In genomic region chr5:140114341-140115185, GRCh38 we compare ENCODE assay signal across 8 cellular contexts. TPM values are rescaled to one million over a fixed set of nuclear protein-coding genes. Genes with fewer than 3 reads are reported as not detected.
DNase-seq lines count a peak whose midpoint lies in the region; ATAC-seq and TF ChIP-seq lines count a peak whose summit lies in the region.

No MANE protein-coding gene starts in this region.

- in situ Hi-C loops in Panc1 (cut with HindIII; ENCODE audit: low pct_unique_long_range_greater_than_20kb, low sequenced_read_pairs): no loop called here

- H3K4me3 ChIP-seq in BLaER1 treated with 17β-estradiol and CSF1 and Interleukin-3, amounts not matched to agents 10 nM and 100 nM: peak overlapping the region; percentile 75 to 89 (median 82)
- peak overlapping the region; percentile 72 to 93 for H3K4me3 ChIP-seq in Panc1 (ENCODE audit: low read depth in 2 of 2, low read length in 2 of 2)

- H3K36me3 Mint-ChIP-seq in activated naive CD4-positive, alpha-beta T cell treated with anti-CD3 and anti-CD28 coated beads for 36 hours (ENCODE audit: low read depth): no peaks in the 10 kb centered on the region

- intact Hi-C loops in Panc1 (cut with micrococcal nuclease; ENCODE audit: unreplicated experiment): loop anchor here (5.0 kb wide), 2 partner anchors 43 to 77 kb away; no protein-coding TSS in a partner anchor
- intact Hi-C loops in activated naive CD4-positive, alpha-beta T cell treated with anti-CD3 and anti-CD28 coated beads for 36 hours (cut with micrococcal nuclease): loop anchor here (1.0 to 10.0 kb wide), 5 partner anchors 9 to 1500 kb away; partner anchors contain the start of genes APBB3, DIAPH1, SLC35A4 and TAF7

- peak overlapping the region; percentile 91 for H3K4me3 Mint-ChIP-seq in activated naive CD4-positive, alpha-beta T cell treated with anti-CD3 and anti-CD28 coated beads for 36 hours

- peaks cover 60% of the 10 kb centered on the region for H3K4me1 Mint-ChIP-seq in activated naive CD4-positive, alpha-beta T cell treated with anti-CD3 and anti-CD28 coated beads for 36 hours (ENCODE audit: low read depth)

- peaks cover 37 to 74% (median 61%) of the 10 kb centered on the region in 11 experiments for H4K20me1 ChIP-seq in BLaER1 treated with 17β-estradiol and CSF1 and Interleukin-3, amounts not matched to agents 10 nM and 100 nM

- peak overlapping the region; percentile 71 to 86 (median 80) for H3K27ac ChIP-seq in BLaER1 treated with 17β-estradiol and CSF1 and Interleukin-3, amounts not matched to agents 10 nM and 100 nM
- H3K27ac ChIP-seq in Panc1 (ENCODE audit: low read length): peak overlapping the region; percentile 91

- ATAC-seq in GM19025 (IDR thresholded peaks at IDR 0.05; ENCODE audit: low read depth, unreplicated experiment) (peak; percentile 27), HG03280 (IDR thresholded peaks at IDR 0.05; ENCODE audit: unreplicated experiment) (peak; percentile 29), Panc1 (peak; percentile 62)

- peaks cover 19 to 55% (median 34%) of the 10 kb centered on the region in 10 experiments for H3K4me1 ChIP-seq in BLaER1 treated with 17β-estradiol and CSF1 and Interleukin-3, amounts not matched to agents 10 nM and 100 nM
- peaks cover 65% of the 10 kb centered on the region for H3K4me1 ChIP-seq in Panc1 (ENCODE audit: control insufficient read depth, insufficient read depth, low read length)

- H3K27ac Mint-ChIP-seq in activated naive CD4-positive, alpha-beta T cell treated with anti-CD3 and anti-CD28 coated beads for 36 hours: peak overlapping the region; percentile 82

- CTCF ChIA-PET in Panc1 (lab: Charles Lee): interaction anchor here (0.9 kb wide), 1 partner anchor 42 kb away, joined by 16 read pairs; no protein-coding TSS in a partner anchor
- CTCF ChIA-PET in activated naive CD4-positive, alpha-beta T cell treated with anti-CD3 and anti-CD28 coated beads for 36 hours (lab: Charles Lee): interaction anchor here (1.0 to 1.7 kb wide), 3 partner anchors 19 to 32 kb away, joined by 3 to 12 read pairs (median 3); no protein-coding TSS in a partner anchor

- peaks cover 39 to 73% (median 56%) of the 10 kb centered on the region in 11 experiments for H3K27me3 ChIP-seq in BLaER1 treated with 17β-estradiol and CSF1 and Interleukin-3, amounts not matched to agents 10 nM and 100 nM
- no peaks in the 10 kb centered on the region for H3K27me3 ChIP-seq in Panc1 (ENCODE audit: control insufficient read depth, insufficient read depth, low read length)

- H3K36me3 ChIP-seq in BLaER1 treated with 17β-estradiol and CSF1 and Interleukin-3, amounts not matched to agents 10 nM and 100 nM: no peaks in the 10 kb centered on the region
- 0 out of 2 replicates have a peak, but pooled peaks cover 3% of the 10 kb centered on the region for H3K36me3 ChIP-seq in Panc1 (ENCODE audit: control insufficient read depth, insufficient read depth, low read length)

- no peaks in the 10 kb centered on the region for H3K9me3 Mint-ChIP-seq in activated naive CD4-positive, alpha-beta T cell treated with anti-CD3 and anti-CD28 coated beads for 36 hours

- no peaks in the 10 kb centered on the region for H3K27me3 Mint-ChIP-seq in activated naive CD4-positive, alpha-beta T cell treated with anti-CD3 and anti-CD28 coated beads for 36 hours (ENCODE audit: low read depth)

- H3K9ac ChIP-seq in BLaER1 treated with 17β-estradiol and CSF1 and Interleukin-3, amounts not matched to agents 10 nM and 100 nM: peak overlapping the region; percentile 78 to 91 (median 86)

- no TSS peak for BruUV-seq in Panc1 (replicated peaks; lab: Mats Ljungman, UMichigan)

- H3K9me3 ChIP-seq in BLaER1 treated with 17β-estradiol and CSF1 and Interleukin-3, amounts not matched to agents 10 nM and 100 nM (replicated peaks in 1 of 11): no peaks in the 10 kb centered on the region
- H3K9me3 ChIP-seq in Panc1 (ENCODE audit: control insufficient read depth, insufficient read depth, low read depth, low read length): no peaks in the 10 kb centered on the region

- POLR2A ChIA-PET in Panc1 (lab: Charles Lee): interaction anchor here (0.6 kb wide), 1 partner anchor 89 kb away, joined by 3 read pairs; no protein-coding TSS in a partner anchor

- TF ChIP-seq CTCF in Panc1 (IDR thresholded peaks at IDR 0.05): no peak

- DNase-seq in Panc1 (ENCODE audit: low read depth, low spot score): no peak
- DNase-seq in activated naive CD4-positive, alpha-beta T cell treated with anti-CD3 and anti-CD28 coated beads for 36 hours: peak; percentile 54
- DNase-seq in globus pallidus (ENCODE audit: low spot score): peak; percentile 50
- DNase-seq in nucleus accumbens (lab: John Stamatoyannopoulos, UW): peak in 33 of 56 donors; percentile 15 to 73 (median 55)
- no peak for DNase-seq in GM19238 (ENCODE audit: insufficient read length, low spot score)

- H3K4me2 ChIP-seq in BLaER1 treated with 17β-estradiol and CSF1 and Interleukin-3, amounts not matched to agents 10 nM and 100 nM: peak overlapping the region; percentile 80 to 100 (median 92)

RNA-seq across cellular contexts. Expression of gene PURA, which starts 0.7 kb away (rescaled TPM):
- total RNA-seq in Panc1 (2021; ENCODE audit: unreplicated experiment): 16.9 TPM
- polyA plus RNA-seq in Panc1 (2012; ENCODE audit: insufficient read length): 32.8 TPM
- total RNA-seq in activated naive CD4-positive, alpha-beta T cell treated with anti-CD3 and anti-CD28 coated beads for 36 hours: 10 to 100 TPM in 1 of 2 experiments, 1 to 10 TPM in 1; 9.0 to 10.3 TPM

RNA-seq across cellular contexts. Expression of gene IGIP, which starts 11.2 kb away (rescaled TPM):
- 7.7 TPM for total RNA-seq in Panc1 (2021; ENCODE audit: unreplicated experiment)
- polyA plus RNA-seq in Panc1 (2012; ENCODE audit: insufficient read length): 3.6 TPM
- 1 to 10 TPM; 1.4 to 1.6 TPM for total RNA-seq in activated naive CD4-positive, alpha-beta T cell treated with anti-CD3 and anti-CD28 coated beads for 36 hours

Comparison
In these comparisons a context has a peak if more than half of its experiments do, and no peak if none do; other contexts are left out.
1. DNase-seq: peak in activated naive CD4-positive, alpha-beta T cell treated with anti-CD3 and anti-CD28 coated beads for 36 hours (single experiment), globus pallidus (single experiment) and nucleus accumbens (33 of 56); none in Panc1 (single experiment) and GM19238 (single experiment).
2. Peak in every context shown above with its lines, with median percentiles within 50 percentile points of each other: ATAC-seq.